In the genomic region with DNA sequence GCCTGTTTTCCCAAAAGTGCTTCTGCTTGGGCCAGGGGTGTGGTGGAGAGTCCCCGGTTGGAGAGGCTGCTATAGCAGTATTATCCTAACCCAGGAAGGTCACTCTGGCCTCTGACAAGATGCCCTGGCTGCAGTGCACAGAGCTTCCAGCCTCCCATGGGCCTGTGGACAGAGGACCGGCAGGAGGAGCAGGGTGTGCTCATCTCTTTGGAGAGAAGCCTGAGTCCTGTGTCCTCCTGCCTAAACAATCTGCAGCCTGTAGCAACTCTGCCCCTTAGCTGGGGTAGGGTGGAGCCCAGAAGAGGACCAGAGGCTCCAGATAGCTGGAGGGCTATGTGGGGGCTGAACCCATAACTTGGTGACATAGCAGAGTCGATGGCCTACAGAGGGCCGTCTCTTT, we compare ENCODE assay signal across 12 cellular contexts.
DNase-seq lines count a peak whose midpoint lies in the region; ATAC-seq and TF ChIP-seq lines count a peak whose summit lies in the region.
"Had no signal": no experiment of that assay in that cellular context is flagged by ENCODE, and none has a peak within 500 bp of the region (broad histone marks: within the 10 kb centered on the region; RNA-seq: fewer than 3 reads in every experiment).

No MANE protein-coding gene starts in this region.

- H3K27me3 ChIP-seq in Caco-2 (replicated peaks; ENCODE audit: control insufficient read depth, insufficient read depth, low read length) (no peaks in the 10 kb centered on the region), skeletal muscle tissue (ENCODE audit: control insufficient read depth in 3 of 3, insufficient read depth in 3 of 3, low read length in 3 of 3) (no peaks in the 10 kb centered on the region)
- H3K27me3 ChIP-seq: foreskin keratinocyte had no signal

- DNase-seq in Caco-2, result no peak
- no peak for DNase-seq in activated CD4-positive, alpha-beta memory T cell treated with anti-CD3 and anti-CD28 coated beads, Interleukin-2, amount 10 ng/mL, durations not matched to agents 7 days and 5 days
- DNase-seq in glutamatergic neuron, result no peak
- DNase-seq in SIG-M5 treated with dmso at 0.1 percent for 504 hours (lab: John Stamatoyannopoulos, UW; ENCODE audit: unreplicated experiment), result no peak
- no peak for DNase-seq in kidney tubule cell (ENCODE audit: low spot score)
- DNase-seq: GOT3, NCI-H1048 had no signal

- intact Hi-C loops in Caco-2 (cut with micrococcal nuclease; ENCODE audit: unreplicated experiment), result no loop called here

- CTCF ChIA-PET in Caco-2 (lab: Charles Lee), result interaction anchor here (0.6 kb wide), 1 partner anchor 70 kb away, joined by 5 read pairs; no protein-coding TSS in a partner anchor
- CTCF ChIA-PET in activated CD4-positive, alpha-beta memory T cell treated with anti-CD3 and anti-CD28 coated beads, Interleukin-2, amount 10 ng/mL, durations not matched to agents 7 days and 5 days (lab: Charles Lee), result interaction anchor here (0.8 to 1.2 kb wide), 2 partner anchors 8 to 21 kb away, joined by 3 read pairs; no protein-coding TSS in a partner anchor

- H3K9me3 ChIP-seq in Caco-2, result no peaks in the 10 kb centered on the region
- no peaks in the 10 kb centered on the region for H3K9me3 ChIP-seq in skeletal muscle tissue (ENCODE audit: control insufficient read depth in 3 of 3, low read length in 3 of 3)
- H3K9me3 ChIP-seq: mucosa of descending colon had no signal

- BruUV-seq in Caco-2 (replicated peaks; lab: Mats Ljungman, UMichigan), result no TSS peak

- H3K27me3 Mint-ChIP-seq in Caco-2 (ENCODE audit: insufficient read depth, unreplicated experiment) (no peaks in the 10 kb centered on the region), glutamatergic neuron (ENCODE audit: unreplicated experiment) (peaks cover 18% of the 10 kb centered on the region)
- no peaks in the 10 kb centered on the region for H3K27me3 Mint-ChIP-seq in activated CD4-positive, alpha-beta memory T cell treated with anti-CD3 and anti-CD28 coated beads, Interleukin-2, amount 10 ng/mL, durations not matched to agents 7 days and 5 days

- H3K4me3 Mint-ChIP-seq in Caco-2 (ENCODE audit: unreplicated experiment), result no peak overlapping the region
- no peak overlapping the region for H3K4me3 Mint-ChIP-seq in activated CD4-positive, alpha-beta memory T cell treated with anti-CD3 and anti-CD28 coated beads, Interleukin-2, amount 10 ng/mL, durations not matched to agents 7 days and 5 days
- H3K4me3 Mint-ChIP-seq in glutamatergic neuron (ENCODE audit: unreplicated experiment), result peak overlapping the region; percentile 38

- no peak for TF ChIP-seq CTCF in Caco-2 (IDR thresholded peaks at IDR 0.05; ENCODE audit: insufficient read depth in 1 of 2, low read depth in 1 of 2, low read length in 1 of 2, severe bottlenecking in 1 of 2, unreplicated experiment in 1 of 2)
- TF ChIP-seq CTCF in glutamatergic neuron (IDR thresholded peaks at IDR 0.05; ENCODE audit: partially characterized antibody, unreplicated experiment), result no peak

- ATAC-seq in HG02642 (IDR thresholded peaks at IDR 0.05; ENCODE audit: poor library complexity, unreplicated experiment) (no peak), HG02852 (IDR thresholded peaks at IDR 0.05; ENCODE audit: unreplicated experiment) (no peak)

- H3K9me3 Mint-ChIP-seq in Caco-2 (ENCODE audit: unreplicated experiment) (no peaks in the 10 kb centered on the region), glutamatergic neuron (ENCODE audit: unreplicated experiment) (peaks cover 19% of the 10 kb centered on the region)
- H3K9me3 Mint-ChIP-seq in activated CD4-positive, alpha-beta memory T cell treated with anti-CD3 and anti-CD28 coated beads, Interleukin-2, amount 10 ng/mL, durations not matched to agents 7 days and 5 days, result no peaks in the 10 kb centered on the region

- no peak overlapping the region for H3K4me3 ChIP-seq in Caco-2 (ENCODE audit: low read depth, low read length)
- no peak overlapping the region for H3K4me3 ChIP-seq in skeletal muscle tissue (ENCODE audit: low read length in 3 of 3)
- H3K4me3 ChIP-seq: mucosa of descending colon had no signal

- H3K4me1 ChIP-seq in Caco-2, result peaks cover 11% of the 10 kb centered on the region
- peaks cover 52 to 83% (median 81%) of the 10 kb centered on the region in 3 donors for H3K4me1 ChIP-seq in skeletal muscle tissue (ENCODE audit: control insufficient read depth in 3 of 3, insufficient read depth in 3 of 3, low read length in 3 of 3)

- peaks cover 23% of the 10 kb centered on the region for H3K36me3 Mint-ChIP-seq in Caco-2 (ENCODE audit: insufficient read depth, unreplicated experiment)
- no peaks in the 10 kb centered on the region for H3K36me3 Mint-ChIP-seq in activated CD4-positive, alpha-beta memory T cell treated with anti-CD3 and anti-CD28 coated beads, Interleukin-2, amount 10 ng/mL, durations not matched to agents 7 days and 5 days (ENCODE audit: low read depth)
- no peaks in the 10 kb centered on the region for H3K36me3 Mint-ChIP-seq in glutamatergic neuron (ENCODE audit: unreplicated experiment)

- peaks cover 12% of the 10 kb centered on the region for H3K4me1 Mint-ChIP-seq in Caco-2 (ENCODE audit: low read depth, unreplicated experiment)
- peaks cover 77% of the 10 kb centered on the region for H3K4me1 Mint-ChIP-seq in activated CD4-positive, alpha-beta memory T cell treated with anti-CD3 and anti-CD28 coated beads, Interleukin-2, amount 10 ng/mL, durations not matched to agents 7 days and 5 days
- peaks cover 62% of the 10 kb centered on the region for H3K4me1 Mint-ChIP-seq in glutamatergic neuron (ENCODE audit: low read depth, unreplicated experiment)

- peak overlapping the region; percentile 57 for H3K27ac ChIP-seq in skeletal muscle tissue (ENCODE audit: low read depth, low read length)
- H3K27ac ChIP-seq: foreskin keratinocyte had no signal

- POLR2A ChIA-PET in Caco-2 (lab: Charles Lee), result interaction anchor here (0.6 kb wide), 1 partner anchor 23 kb away, joined by 3 read pairs; no protein-coding TSS in a partner anchor
- POLR2A ChIA-PET in activated CD4-positive, alpha-beta memory T cell treated with anti-CD3 and anti-CD28 coated beads, Interleukin-2, amount 10 ng/mL, durations not matched to agents 7 days and 5 days (lab: Charles Lee), result interaction anchor here (0.9 to 2.5 kb wide), 6 partner anchors 10 to 184 kb away, joined by 3 to 8 read pairs (median 3); a partner anchor contains a TSS

- H3K36me3 ChIP-seq in Caco-2 (ENCODE audit: control insufficient read depth, insufficient read depth, low read length) (no peaks in the 10 kb centered on the region), skeletal muscle tissue (ENCODE audit: control insufficient read depth in 3 of 3, insufficient read depth in 3 of 3, low read length in 3 of 3) (no peaks in the 10 kb centered on the region)

- peak overlapping the region; percentile 50 for H3K27ac Mint-ChIP-seq in Caco-2 (ENCODE audit: unreplicated experiment)
- H3K27ac Mint-ChIP-seq in activated CD4-positive, alpha-beta memory T cell treated with anti-CD3 and anti-CD28 coated beads, Interleukin-2, amount 10 ng/mL, durations not matched to agents 7 days and 5 days, result peak overlapping the region; percentile 93
- H3K27ac Mint-ChIP-seq in glutamatergic neuron (ENCODE audit: unreplicated experiment), result peak overlapping the region; percentile 91

- peak overlapping the region in 1 of 3 donors; percentile 42 for H3K9ac ChIP-seq in skeletal muscle tissue (ENCODE audit: low read depth in 1 of 3, low read length in 3 of 3)
